ENCODE assay signal across 18 cellular contexts in genomic region chr9:7115606-7116005, GRCh38.
DNase-seq lines count a peak whose midpoint lies in the region; ATAC-seq, FAIRE-seq and TF ChIP-seq lines count a peak whose summit lies in the region.
"Had no signal": no experiment of that assay in that cellular context is flagged by ENCODE, and none has a peak within 500 bp of the region (broad histone marks: within the 10 kb centered on the region; RNA-seq: fewer than 3 reads in every experiment).

No MANE protein-coding gene starts in this region.

- FAIRE-seq in K562 (lab: Jason Lieb, UNC) = no peak
- FAIRE-seq: A204.1, H1 had no signal

- H2AFZ ChIP-seq in K562 (ENCODE audit: low read depth, low read length) = no peak overlapping the region

- POLR2A ChIA-PET in K562 (lab: Yijun Ruan, JAX) = no interaction called here

- H3K27ac Mint-ChIP-seq in activated naive CD4-positive, alpha-beta T cell treated with anti-CD3 and anti-CD28 coated beads, Interleukin-2, amount 10 ng/mL, durations not matched to agents 7 days and 5 days = no peak overlapping the region

- H3K4me3 Mint-ChIP-seq in activated naive CD4-positive, alpha-beta T cell treated with anti-CD3 and anti-CD28 coated beads, Interleukin-2, amount 10 ng/mL, durations not matched to agents 7 days and 5 days = no peak overlapping the region

- TF ChIP-seq RAD21 in K562 (CRISPR knock-in tag; conservative IDR thresholded peaks at IDR 0.05 in 1 of 2, IDR thresholded peaks at IDR 0.05 in 1 of 2) = no peak

- H3K27me3 ChIP-seq in K562 (ENCODE audit: control insufficient read depth in 2 of 2, insufficient read depth in 2 of 2, low read length in 2 of 2) = no peaks in the 10 kb centered on the region

- no peaks in the 10 kb centered on the region; a peak in 1 of 5 replicates for H3K4me1 ChIP-seq in K562 (replicated peaks in 1 of 2; ENCODE audit: control insufficient read depth in 2 of 2, insufficient read depth in 2 of 2, low read length in 2 of 2)

- ATAC-seq in K562 (no peak), GM19455 (IDR thresholded peaks at IDR 0.05; ENCODE audit: unreplicated experiment) (no peak)

- H4K20me1 ChIP-seq in K562 (replicated peaks; ENCODE audit: control insufficient read depth, insufficient read depth, low read length) = no peaks in the 10 kb centered on the region

- in situ Hi-C loops in K562 (cut with MboI) = no loop called here

- peak; percentile 3 for DNase-seq in NCI-H2227 (lab: John Stamatoyannopoulos, UW; ENCODE audit: unreplicated experiment)
- DNase-seq in NCI-H2227 treated with DMSO at 0.1 percent for 48 hours (lab: John Stamatoyannopoulos, UW) = no peak
- DNase-seq in M059J (ENCODE audit: low read depth) = peak; percentile 3
- no peak for DNase-seq in K562 (ENCODE audit: extremely low read depth in 1 of 4, low spot score in 3 of 4)
- peak; percentile 10 for DNase-seq in myocyte (ENCODE audit: low read depth)
- DNase-seq in activated naive CD4-positive, alpha-beta T cell treated with anti-CD3 and anti-CD28 coated beads, Interleukin-2, amount 10 ng/mL, durations not matched to agents 7 days and 5 days = no peak
- no peak for DNase-seq in NCI-H2171 treated with DMSO at 0.1 percent for 48 hours (lab: John Stamatoyannopoulos, UW)
- DNase-seq: Calu3, KG1, NCI-H1092 treated with DMSO at 0.1 percent for 48 hours, NCI-H1930, NCI-H345, NCI-H774, SHP77 treated with DMSO at 0.1 percent for 48 hours, SW 1271 had no signal

- H3K9me3 ChIP-seq in K562 (replicated peaks; ENCODE audit: control insufficient read depth, insufficient read depth, low read depth, low read length) = no peaks in the 10 kb centered on the region

- no peaks in the 10 kb centered on the region for H3K79me2 ChIP-seq in K562 (ENCODE audit: control insufficient read depth, insufficient read depth, low read length)

- intact Hi-C loops in K562 (cut with micrococcal nuclease) = no loop called here

- 100% methylated on average over 1 of the region's 1 CpG for WGBS in K562 (ENCODE audit: insufficient coverage, low coverage, missing lambda C conversion rate)

- no TSS peak for BruUV-seq in K562 (replicated peaks; lab: Mats Ljungman, UMichigan)

- no peaks in the 10 kb centered on the region for H3K9me1 ChIP-seq in K562 (ENCODE audit: control insufficient read depth, insufficient read depth, low read length)

- no peak for TF ChIP-seq CTCF in K562 (IDR thresholded peaks at IDR 0.05 in 2 of 3, conservative IDR thresholded peaks at IDR 0.05 in 1 of 3; ENCODE audit: insufficient read depth in 2 of 3, low read depth in 1 of 3, low read length in 3 of 3)

- peaks cover 3% of the 10 kb centered on the region for H3K4me1 Mint-ChIP-seq in activated naive CD4-positive, alpha-beta T cell treated with anti-CD3 and anti-CD28 coated beads, Interleukin-2, amount 10 ng/mL, durations not matched to agents 7 days and 5 days

- H3K36me3 ChIP-seq in K562 (ENCODE audit: control insufficient read depth, insufficient read depth, low read length) = no peaks in the 10 kb centered on the region

- H3K9me3 Mint-ChIP-seq in activated naive CD4-positive, alpha-beta T cell treated with anti-CD3 and anti-CD28 coated beads, Interleukin-2, amount 10 ng/mL, durations not matched to agents 7 days and 5 days = no peaks in the 10 kb centered on the region

- no peak overlapping the region for H3K4me3 ChIP-seq in K562

- no peak overlapping the region for H3K27ac ChIP-seq in K562 (ENCODE audit: extremely low read depth, low read depth, low read length)

- H3K36me3 Mint-ChIP-seq in activated naive CD4-positive, alpha-beta T cell treated with anti-CD3 and anti-CD28 coated beads, Interleukin-2, amount 10 ng/mL, durations not matched to agents 7 days and 5 days = peaks cover 29% of the 10 kb centered on the region

- no peak overlapping the region for H3K4me2 ChIP-seq in K562 (ENCODE audit: insufficient read depth, low read length)

- CTCF ChIA-PET in K562 (lab: Yijun Ruan, JAX; ENCODE audit: low intra/inter-chr PET ratio) = no interaction called here
- CTCF ChIA-PET in activated naive CD4-positive, alpha-beta T cell treated with anti-CD3 and anti-CD28 coated beads, Interleukin-2, amount 10 ng/mL, durations not matched to agents 7 days and 5 days (lab: Charles Lee) = no interaction called here

- no peaks in the 10 kb centered on the region for H3K27me3 Mint-ChIP-seq in activated naive CD4-positive, alpha-beta T cell treated with anti-CD3 and anti-CD28 coated beads, Interleukin-2, amount 10 ng/mL, durations not matched to agents 7 days and 5 days

- no peak for TF ChIP-seq POLR2A in K562 (conservative IDR thresholded peaks at IDR 0.05)

- no peak overlapping the region for H3K9ac ChIP-seq in K562 (ENCODE audit: insufficient read depth in 1 of 2, low read depth in 2 of 2, low read length in 2 of 2)

- no peak for TF ChIP-seq EP300 in K562 (IDR thresholded peaks at IDR 0.05; ENCODE audit: low read length)

TF ChIP-seq in K562, 482 proteins besides CTCF, POLR2A, EP300 and RAD21:
- TF ChIP-seq ZNF696 (CRISPR knock-in tag; conservative IDR thresholded peaks at IDR 0.05) (no peak), NFIC (IDR thresholded peaks at IDR 0.05) (peak; percentile 56)

Comparison
In these comparisons a context has a peak if more than half of its experiments do, and no peak if none do; other contexts are left out.
1. DNase-seq: peak in NCI-H2227 (single experiment), M059J (single experiment) and myocyte (single experiment); none in NCI-H2227 treated with DMSO at 0.1 percent for 48 hours (single experiment), K562 (0 of 4), activated naive CD4-positive, alpha-beta T cell treated with anti-CD3 and anti-CD28 coated beads, Interleukin-2, amount 10 ng/mL, durations not matched to agents 7 days and 5 days (single experiment) and NCI-H2171 treated with DMSO at 0.1 percent for 48 hours (single experiment).